Comparison of ENCODE assay signal across 9 cellular contexts in genomic region chr3:81910244-81910852, GRCh38.
DNase-seq lines count a peak whose midpoint lies in the region; ATAC-seq and TF ChIP-seq lines count a peak whose summit lies in the region.
"Had no signal": no experiment of that assay in that cellular context is flagged by ENCODE, and none has a peak within 500 bp of the region (broad histone marks: within the 10 kb centered on the region; RNA-seq: fewer than 3 reads in every experiment).

No MANE protein-coding gene starts in this region.

- no peaks in the 10 kb centered on the region for H3K9me3 Mint-ChIP-seq in Calu3 (ENCODE audit: low read depth, unreplicated experiment)

- CTCF ChIA-PET in Calu3 (lab: Charles Lee), result interaction anchor here (1.6 kb wide), 1 partner anchor 10 kb away, joined by 5 read pairs; no protein-coding TSS in a partner anchor
- CTCF ChIA-PET in RWPE1 (lab: Yijun Ruan, JAX), result interaction anchor here (0.7 kb wide), 3 partner anchors 13 to 218 kb away, joined by 3 to 4 read pairs (median 4); no protein-coding TSS in a partner anchor

- H3K4me1 ChIP-seq in ovary (ENCODE audit: insufficient read depth), result no peaks in the 10 kb centered on the region

- ATAC-seq in GM18867 (IDR thresholded peaks at IDR 0.05; ENCODE audit: unreplicated experiment) (peak; percentile 82), HG03432 (IDR thresholded peaks at IDR 0.05; ENCODE audit: unreplicated experiment) (peak; percentile 75), HG03045 (IDR thresholded peaks at IDR 0.05; ENCODE audit: unreplicated experiment) (no peak)

- H3K27ac ChIP-seq in RWPE1, result no peak overlapping the region
- H3K27ac ChIP-seq in ovary, result no peak overlapping the region
- H3K27ac ChIP-seq: skin epidermis had no signal

- H3K27ac Mint-ChIP-seq in Calu3 (ENCODE audit: unreplicated experiment), result no peak overlapping the region

- H3K27me3 ChIP-seq in ovary, result no peaks in the 10 kb centered on the region

- no peaks in the 10 kb centered on the region for H3K36me3 ChIP-seq in ovary

- TF ChIP-seq POLR2A in ovary (IDR thresholded peaks at IDR 0.05), result no peak

- H3K27me3 Mint-ChIP-seq in Calu3 (ENCODE audit: unreplicated experiment), result no peaks in the 10 kb centered on the region

- TF ChIP-seq EP300 in ovary (IDR thresholded peaks at IDR 0.05), result no peak

- WGBS in ovary, 3 donors, result 40 to 44% (median 40%) methylated on average over 5 of the region's 5 CpGs

- POLR2A ChIA-PET in RWPE1 (lab: Yijun Ruan, JAX; ENCODE audit: low non-redundant PET), result no interaction called here

- intact Hi-C loops in Calu3 (cut with micrococcal nuclease; ENCODE audit: unreplicated experiment) (loop anchor here (2.0 to 5.0 kb wide), 2 partner anchors 222 to 244 kb away; no protein-coding TSS in a partner anchor), ovary (cut with DNase I) (no loop called here)

- peak; percentile 32 for DNase-seq in Calu3
- peak; percentile 13 for DNase-seq in RWPE1 (ENCODE audit: low spot score)
- DNase-seq in fibroblast of gingiva (ENCODE audit: low read depth), result peak; percentile 13
- DNase-seq in ovary, result no peak
- DNase-seq in NCI-H2196 (lab: John Stamatoyannopoulos, UW; ENCODE audit: unreplicated experiment), result no peak

- H3K4me3 Mint-ChIP-seq in Calu3 (ENCODE audit: low read depth, unreplicated experiment), result no peak overlapping the region

- TF ChIP-seq CTCF in Calu3 (IDR thresholded peaks at IDR 0.05; ENCODE audit: unreplicated experiment) (peak; percentile 44), RWPE1 (conservative IDR thresholded peaks at IDR 0.05; ENCODE audit: low read depth) (peak; percentile 81), ovary (IDR thresholded peaks at IDR 0.05) (peak in 2 of 3 donors; percentile 13 to 59)

- H3K9me3 ChIP-seq in ovary, result no peaks in the 10 kb centered on the region

- no peaks in the 10 kb centered on the region for H3K4me1 Mint-ChIP-seq in Calu3 (ENCODE audit: low read depth, unreplicated experiment)

- no TSS peak for BruUV-seq in Calu3 (replicated peaks; lab: Mats Ljungman, UMichigan)

- no peak overlapping the region for H3K4me3 ChIP-seq in ovary
- H3K4me3 ChIP-seq: skin epidermis had no signal

- no peaks in the 10 kb centered on the region for H3K36me3 Mint-ChIP-seq in Calu3 (ENCODE audit: insufficient read depth, unreplicated experiment)

Comparison
In these comparisons a context has a peak if more than half of its experiments do, and no peak if none do; other contexts are left out.
1. DNase-seq: peak in Calu3 (single experiment), RWPE1 (single experiment) and fibroblast of gingiva (single experiment); none in ovary (0 of 5) and NCI-H2196 (single experiment).
2. Peak in every context shown above with its lines, with median percentiles within 50 percentile points of each other: CTCF ChIP-seq.